ENCODE assay signal across 8 cellular contexts in the genomic region with DNA sequence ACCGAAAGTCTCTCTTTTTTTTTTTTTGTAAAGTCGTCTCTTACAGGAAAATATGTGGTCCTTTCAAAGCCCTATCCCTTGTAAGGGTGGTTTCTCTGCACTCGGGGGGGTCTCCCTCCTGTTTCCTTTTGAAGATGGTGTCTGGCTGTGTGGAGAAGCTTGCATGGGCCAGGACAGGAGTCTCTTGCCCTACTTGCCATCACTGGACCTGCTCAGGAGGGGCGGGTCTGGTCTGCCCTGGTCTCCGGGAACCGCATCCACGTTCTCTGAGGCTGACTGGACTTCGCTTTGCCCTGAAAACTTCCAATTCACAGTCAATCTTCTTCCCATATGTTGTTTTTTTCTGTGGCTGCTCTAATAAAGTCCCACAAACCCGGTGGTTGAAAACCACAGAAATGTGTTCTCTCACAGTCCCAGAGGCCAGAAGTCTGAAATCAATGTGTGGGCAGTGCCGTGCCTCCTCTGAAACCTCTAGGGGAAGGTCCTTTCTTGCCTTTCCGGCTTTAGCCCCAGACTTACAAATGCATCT.
DNase-seq lines count a peak whose midpoint lies in the region; ATAC-seq and TF ChIP-seq lines count a peak whose summit lies in the region.

No MANE protein-coding gene starts in this region.

- H3K4me3 Mint-ChIP-seq in activated naive CD4-positive, alpha-beta T cell treated with anti-CD3 and anti-CD28 coated beads for 36 hours = no peak overlapping the region
- peak overlapping the region; percentile 54 for H3K4me3 Mint-ChIP-seq in activated T-helper 2 cell treated with anti-CD3 and anti-CD28 coated beads, Interferon-gamma antibody, Interleukin-2, Interleukin-4, amounts not matched to agents 10 μg/mL and 5 μg/mL and 100 μg/mL, durations not matched to agents 14 hours and 24 hours and 36 hours (ENCODE audit: low read depth)
- H3K4me3 Mint-ChIP-seq in osteocyte (ENCODE audit: unreplicated experiment) = peak overlapping the region; percentile 32

- H3K27ac Mint-ChIP-seq in activated naive CD4-positive, alpha-beta T cell treated with anti-CD3 and anti-CD28 coated beads for 36 hours = no peak overlapping the region
- peak overlapping the region; percentile 73 for H3K27ac Mint-ChIP-seq in activated T-helper 2 cell treated with anti-CD3 and anti-CD28 coated beads, Interferon-gamma antibody, Interleukin-2, Interleukin-4, amounts not matched to agents 10 μg/mL and 5 μg/mL and 100 μg/mL, durations not matched to agents 14 hours and 24 hours and 36 hours
- H3K27ac Mint-ChIP-seq in osteocyte (ENCODE audit: unreplicated experiment) = peak overlapping the region; percentile 80

- H3K4me1 Mint-ChIP-seq in activated naive CD4-positive, alpha-beta T cell treated with anti-CD3 and anti-CD28 coated beads for 36 hours (ENCODE audit: low read depth) = peaks cover 22% of the 10 kb centered on the region
- H3K4me1 Mint-ChIP-seq in activated T-helper 2 cell treated with anti-CD3 and anti-CD28 coated beads, Interferon-gamma antibody, Interleukin-2, Interleukin-4, amounts not matched to agents 10 μg/mL and 5 μg/mL and 100 μg/mL, durations not matched to agents 14 hours and 24 hours and 36 hours (ENCODE audit: low read depth) = peaks cover 24% of the 10 kb centered on the region
- peaks cover 26% of the 10 kb centered on the region for H3K4me1 Mint-ChIP-seq in osteocyte (ENCODE audit: unreplicated experiment)

- H3K4me1 ChIP-seq in stomach = no peaks in the 10 kb centered on the region
- H3K4me1 ChIP-seq in heart right ventricle = peaks cover 0 to 16% (median 0%) of the 10 kb centered on the region in 9 donors

- H3K36me3 ChIP-seq in stomach (no peaks in the 10 kb centered on the region), heart right ventricle (no peaks in the 10 kb centered on the region)

- peak; percentile 39 for DNase-seq in activated naive CD4-positive, alpha-beta T cell treated with anti-CD3 and anti-CD28 coated beads for 36 hours
- DNase-seq in activated naive CD4-positive, alpha-beta T cell treated with Interleukin-2 at 50 U/mL for 16 hours = no peak
- DNase-seq in activated T-helper 2 cell treated with anti-CD3 and anti-CD28 coated beads, Interferon-gamma antibody, Interleukin-2, Interleukin-4, amounts not matched to agents 10 μg/mL and 5 μg/mL and 100 μg/mL, durations not matched to agents 14 hours and 24 hours and 36 hours (ENCODE audit: low spot score) = no peak
- DNase-seq in osteocyte (ENCODE audit: extremely low spot score, unreplicated experiment) (no peak), stomach (no peak), heart right ventricle (no peak), NCI-H69 (lab: John Stamatoyannopoulos, UW) (no peak)

- no peak for TF ChIP-seq EP300 in stomach (IDR thresholded peaks at IDR 0.05)

- H3K9me3 ChIP-seq in stomach = no peaks in the 10 kb centered on the region
- H3K9me3 ChIP-seq in heart right ventricle = no peaks in the 10 kb centered on the region

- WGBS in stomach, 5 donors = 49 to 64% (median 60%) methylated on average over 10 to 11 of the region's 11 CpGs
- WGBS in heart right ventricle, 2 donors = 63 to 68% methylated on average over 11 of the region's 11 CpGs

- TF ChIP-seq CTCF in osteocyte (IDR thresholded peaks at IDR 0.05) = no peak
- TF ChIP-seq CTCF in stomach (IDR thresholded peaks at IDR 0.05) = no peak
- TF ChIP-seq CTCF in heart right ventricle (IDR thresholded peaks at IDR 0.05) = no peak

- peak; percentile 53 for ATAC-seq in HG03095 (IDR thresholded peaks at IDR 0.05; ENCODE audit: unreplicated experiment)
- ATAC-seq in heart right ventricle = no peak

- no peak for TF ChIP-seq POLR2A in stomach (IDR thresholded peaks at IDR 0.05)

- peak overlapping the region in 1 of 5 donors; percentile 26 for H3K27ac ChIP-seq in stomach
- H3K27ac ChIP-seq in heart right ventricle = peak overlapping the region in 3 of 10 donors; percentile 15 to 36 (median 15)

- H3K27me3 ChIP-seq in stomach (peaks cover 0 to 6% (median 0%) of the 10 kb centered on the region in 3 donors), heart right ventricle (peaks cover 0 to 5% (median 0%) of the 10 kb centered on the region in 7 donors)

- H3K27me3 Mint-ChIP-seq in activated naive CD4-positive, alpha-beta T cell treated with anti-CD3 and anti-CD28 coated beads for 36 hours (ENCODE audit: low read depth) = no peaks in the 10 kb centered on the region
- peaks cover 19% of the 10 kb centered on the region for H3K27me3 Mint-ChIP-seq in activated T-helper 2 cell treated with anti-CD3 and anti-CD28 coated beads, Interferon-gamma antibody, Interleukin-2, Interleukin-4, amounts not matched to agents 10 μg/mL and 5 μg/mL and 100 μg/mL, durations not matched to agents 14 hours and 24 hours and 36 hours (ENCODE audit: low read depth)
- peaks cover 5% of the 10 kb centered on the region for H3K27me3 Mint-ChIP-seq in osteocyte (ENCODE audit: unreplicated experiment)

- intact Hi-C loops in activated naive CD4-positive, alpha-beta T cell treated with anti-CD3 and anti-CD28 coated beads for 36 hours (cut with micrococcal nuclease) = loop anchor here (1.0 to 2.0 kb wide), 2 partner anchors 13 to 92 kb away; partner anchors contain the start of gene IER5L
- intact Hi-C loops in activated T-helper 2 cell treated with anti-CD3 and anti-CD28 coated beads, Interferon-gamma antibody, Interleukin-2, Interleukin-4, amounts not matched to agents 10 μg/mL and 5 μg/mL and 100 μg/mL, durations not matched to agents 14 hours and 24 hours and 36 hours (cut with micrococcal nuclease) = loop anchor here (2.0 to 5.0 kb wide), 2 partner anchors 50 to 94 kb away; partner anchors contain the start of gene IER5L
- intact Hi-C loops in stomach (cut with DNase I; ENCODE audit: low total_unique reads) (no loop called here), heart right ventricle (cut with DNase I) (loop anchor here in 1 of 10 donors (5.0 kb wide), 1 partner anchor 41 kb away; no protein-coding TSS in a partner anchor)

- no peaks in the 10 kb centered on the region for H3K36me3 Mint-ChIP-seq in activated naive CD4-positive, alpha-beta T cell treated with anti-CD3 and anti-CD28 coated beads for 36 hours (ENCODE audit: low read depth)
- no peaks in the 10 kb centered on the region for H3K36me3 Mint-ChIP-seq in activated T-helper 2 cell treated with anti-CD3 and anti-CD28 coated beads, Interferon-gamma antibody, Interleukin-2, Interleukin-4, amounts not matched to agents 10 μg/mL and 5 μg/mL and 100 μg/mL, durations not matched to agents 14 hours and 24 hours and 36 hours (ENCODE audit: low read depth)
- no peaks in the 10 kb centered on the region for H3K36me3 Mint-ChIP-seq in osteocyte (ENCODE audit: unreplicated experiment)

- CTCF ChIA-PET in activated naive CD4-positive, alpha-beta T cell treated with anti-CD3 and anti-CD28 coated beads for 36 hours (lab: Charles Lee) = no interaction called here

- no peaks in the 10 kb centered on the region for H3K9me3 Mint-ChIP-seq in activated naive CD4-positive, alpha-beta T cell treated with anti-CD3 and anti-CD28 coated beads for 36 hours
- H3K9me3 Mint-ChIP-seq in activated T-helper 2 cell treated with anti-CD3 and anti-CD28 coated beads, Interferon-gamma antibody, Interleukin-2, Interleukin-4, amounts not matched to agents 10 μg/mL and 5 μg/mL and 100 μg/mL, durations not matched to agents 14 hours and 24 hours and 36 hours = no peaks in the 10 kb centered on the region
- no peaks in the 10 kb centered on the region for H3K9me3 Mint-ChIP-seq in osteocyte (ENCODE audit: unreplicated experiment)

- H3K4me3 ChIP-seq in stomach = no peak overlapping the region
- no peak overlapping the region for H3K4me3 ChIP-seq in heart right ventricle
